ENCODE assay signal across 18 cellular contexts in genomic region chr10:78971094-78971682, GRCh38.
A peak's percentile ranks its signal among the peaks of the same experiment; 100 is the strongest.
DNase-seq lines count a peak whose midpoint lies in the region; TF ChIP-seq lines count a peak whose summit lies in the region.
"Had no signal": no experiment of that assay in that cellular context is flagged by ENCODE, and none has a peak within 500 bp of the region (broad histone marks: within the 10 kb centered on the region; RNA-seq: fewer than 3 reads in every experiment).

No MANE protein-coding gene starts in this region.

- H4K20me1 ChIP-seq in GM23248 (ENCODE audit: insufficient read depth) (no peaks in the 10 kb centered on the region), PC-9 (ENCODE audit: insufficient read depth) (no peaks in the 10 kb centered on the region)

- intact Hi-C loops in PC-9 (cut with micrococcal nuclease; ENCODE audit: unreplicated experiment) = loop anchor here (5.0 kb wide), 1 partner anchor 174 kb away; no protein-coding TSS in a partner anchor
- intact Hi-C loops in esophagus muscularis mucosa (cut with DNase I) = loop anchor here (10.0 kb wide), 1 partner anchor 224 kb away; no protein-coding TSS in a partner anchor
- intact Hi-C loops in tibial artery (cut with DNase I; ENCODE audit: low total_unique reads) = loop anchor here (5.0 to 10.0 kb wide), 2 partner anchors 166 to 186 kb away; no protein-coding TSS in a partner anchor

- H3K36me3 ChIP-seq in GM23248 (ENCODE audit: low read depth) (no peaks in the 10 kb centered on the region), PC-9 (ENCODE audit: low read depth) (no peaks in the 10 kb centered on the region), esophagus muscularis mucosa (no peaks in the 10 kb centered on the region), tibial artery (no peaks in the 10 kb centered on the region)
- H3K36me3 ChIP-seq: BLaER1 treated with 17β-estradiol and CSF1 and Interleukin-3, amounts not matched to agents 10 nM and 100 nM; heart left ventricle; tibial nerve had no signal

- peaks cover 29% of the 10 kb centered on the region for H3K4me1 ChIP-seq in GM23248 (ENCODE audit: insufficient read depth)
- H3K4me1 ChIP-seq in PC-9 (replicated peaks; ENCODE audit: insufficient read depth) = peaks cover 39% of the 10 kb centered on the region
- H3K4me1 ChIP-seq in esophagus muscularis mucosa = peaks cover 29 to 58% (median 52%) of the 10 kb centered on the region in 4 donors
- peaks cover 7 to 32% (median 24%) of the 10 kb centered on the region in 4 donors for H3K4me1 ChIP-seq in tibial artery

- CTCF ChIA-PET in PC-9 (lab: Charles Lee) = no interaction called here

- H3K27ac ChIP-seq in GM23248 = 0 out of 2 replicates have a peak overlapping the region, but pooled peaks have one; percentile 100
- H3K27ac ChIP-seq in PC-9 = peak overlapping the region; percentile 94; the same call in 1 of the 2 replicates
- H3K27ac ChIP-seq in esophagus muscularis mucosa (replicated peaks in 1 of 4) = peak overlapping the region in 3 of 4 donors; percentile 95 to 99 (median 99)
- peak overlapping the region; percentile 97 to 100 for H3K27ac ChIP-seq in tibial artery

- no peak overlapping the region for H3K4me2 ChIP-seq in GM23248 (ENCODE audit: unreplicated experiment)
- H3K4me2 ChIP-seq in PC-9 = no peak overlapping the region

- no peak overlapping the region for H3K9ac ChIP-seq in GM23248

- POLR2A ChIA-PET in PC-9 (lab: Charles Lee; ENCODE audit: unreplicated experiment) = no interaction called here

- no TSS peak for BruUV-seq in PC-9 (replicated peaks; lab: Mats Ljungman, UMichigan)

- no peak for TF ChIP-seq POLR2A in esophagus muscularis mucosa (IDR thresholded peaks at IDR 0.05; ENCODE audit: low read depth)

- H2AFZ ChIP-seq in GM23248 = no peak overlapping the region
- H2AFZ ChIP-seq in PC-9 = no peak overlapping the region

- WGBS in GM23248 (ENCODE audit: low coverage in 1 of 2, low lambda C conversion rate in 2 of 2, missing lambda C conversion rate in 2 of 2), 2 experiments = 96 to 99% methylated on average over 5 of the region's 5 CpGs
- WGBS in esophagus muscularis mucosa = 95% methylated on average over 5 of the region's 5 CpGs

- DNase-seq in GM23248 = no peak
- DNase-seq in PC-9 = no peak
- DNase-seq in esophagus muscularis mucosa (ENCODE audit: extremely low spot score) = no peak
- DNase-seq in tibial artery = no peak
- no peak for DNase-seq in KG1 (lab: John Stamatoyannopoulos, UW)
- no peak for DNase-seq in middle frontal gyrus (ENCODE audit: extremely low spot score, low spot score)
- no peak for DNase-seq in ACHN
- DNase-seq: activated gamma-delta T cell treated with Interleukin-2 at 50 U/mL for 16 hours; amniotic stem cell; cerebellar nuclear complex; effector memory CD4-positive, alpha-beta T cell; HCEC 1CT; NCI-H2081; NCI-H446 treated with DMSO at 0.1 percent for 48 hours; nucleus accumbens had no signal

- H3F3A ChIP-seq in GM23248 (ENCODE audit: insufficient read depth) (peaks cover 22% of the 10 kb centered on the region), PC-9 (ENCODE audit: insufficient read depth, low read depth) (peaks cover 36% of the 10 kb centered on the region)

- in situ Hi-C loops in GM23248 (cut with MboI) (no loop called here), ACHN (cut with HindIII; ENCODE audit: low pct_ligation_motif_present, low pct_unique_long_range_greater_than_20kb, low sequenced_read_pairs) (no loop called here)

- H3K4me3 ChIP-seq in GM23248 = no peak overlapping the region
- no peak overlapping the region for H3K4me3 ChIP-seq in PC-9
- H3K4me3 ChIP-seq in esophagus muscularis mucosa = no peak overlapping the region
- H3K4me3 ChIP-seq in tibial artery = no peak overlapping the region
- H3K4me3 ChIP-seq: BLaER1 treated with 17β-estradiol and CSF1 and Interleukin-3, amounts not matched to agents 10 nM and 100 nM; heart left ventricle; tibial nerve had no signal

- H3K9me3 ChIP-seq in GM23248 (ENCODE audit: low read depth) (no peaks in the 10 kb centered on the region), PC-9 (ENCODE audit: insufficient read depth, low read depth) (no peaks in the 10 kb centered on the region), esophagus muscularis mucosa (no peaks in the 10 kb centered on the region), tibial artery (no peaks in the 10 kb centered on the region)
- H3K9me3 ChIP-seq: BLaER1 treated with 17β-estradiol and CSF1 and Interleukin-3, amounts not matched to agents 10 nM and 100 nM; heart left ventricle; tibial nerve had no signal

- no peaks in the 10 kb centered on the region for H3K9me2 ChIP-seq in GM23248 (ENCODE audit: insufficient read depth)
- no peaks in the 10 kb centered on the region for H3K9me2 ChIP-seq in PC-9 (ENCODE audit: insufficient read depth)

- TF ChIP-seq EP300 in esophagus muscularis mucosa (IDR thresholded peaks at IDR 0.05) = no peak

- H3K27me3 ChIP-seq in GM23248 (replicated peaks; ENCODE audit: insufficient read depth) (no peaks in the 10 kb centered on the region), PC-9 (ENCODE audit: insufficient read depth, low read depth) (no peaks in the 10 kb centered on the region), esophagus muscularis mucosa (no peaks in the 10 kb centered on the region), tibial artery (no peaks in the 10 kb centered on the region)
- H3K27me3 ChIP-seq: heart left ventricle, tibial nerve had no signal

- H3K79me2 ChIP-seq in GM23248 (ENCODE audit: insufficient read depth) (no peaks in the 10 kb centered on the region), PC-9 (ENCODE audit: low read depth) (no peaks in the 10 kb centered on the region)

- no peak for TF ChIP-seq CTCF in PC-9 (conservative IDR thresholded peaks at IDR 0.05)
- TF ChIP-seq CTCF in esophagus muscularis mucosa (IDR thresholded peaks at IDR 0.05) = no peak
- TF ChIP-seq CTCF in tibial artery (IDR thresholded peaks at IDR 0.05) = no peak
